ENCODE assay signal across 12 cellular contexts in the genomic region with DNA sequence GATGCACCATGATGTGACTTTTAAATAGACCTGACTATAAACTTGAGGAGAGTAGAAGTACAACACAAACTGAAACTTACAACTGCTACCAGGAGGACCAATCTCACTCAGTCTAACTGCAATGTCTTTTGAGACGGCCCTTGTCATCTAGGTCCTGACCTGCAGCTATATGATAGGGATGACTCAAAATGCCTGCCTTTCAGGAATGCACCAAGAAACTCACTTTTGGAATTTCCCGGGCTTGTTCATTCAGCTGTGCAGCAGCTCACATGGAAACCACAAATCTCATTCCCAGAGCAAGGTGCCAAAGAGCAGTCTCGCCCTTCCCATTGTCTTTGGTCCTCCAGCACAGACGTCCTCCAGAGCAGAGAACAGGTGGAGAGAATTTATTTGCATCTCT.
DNase-seq lines count a peak whose midpoint lies in the region; ATAC-seq and TF ChIP-seq lines count a peak whose summit lies in the region.
"Had no signal": no experiment of that assay in that cellular context is flagged by ENCODE, and none has a peak within 500 bp of the region (broad histone marks: within the 10 kb centered on the region; RNA-seq: fewer than 3 reads in every experiment).

No MANE protein-coding gene starts in this region.

- no peak for ATAC-seq in heart left ventricle
- ATAC-seq in GM19324 (IDR thresholded peaks at IDR 0.05; ENCODE audit: low FRiP score, unreplicated experiment), result no peak
- ATAC-seq: activated naive CD8-positive, alpha-beta T cell treated with anti-CD3 and anti-CD28 coated beads, Interleukin-2, amount 50 U/mL, for 24 hours; stimulated activated memory B cell treated with anti-CD40 and anti-IgM and Interleukin-4, amounts not matched to agents 10 μg/mL and 1 μg/mL and 100 μg/mL, for 72 hours had no signal

- no peak for TF ChIP-seq POLR2A in heart left ventricle (IDR thresholded peaks at IDR 0.05)

- no peaks in the 10 kb centered on the region for H3K36me3 Mint-ChIP-seq in HFFc6 (ENCODE audit: low read depth)
- H3K36me3 Mint-ChIP-seq: stimulated activated memory B cell treated with anti-CD40 and anti-IgM and Interleukin-4, amounts not matched to agents 10 μg/mL and 1 μg/mL and 100 μg/mL, for 72 hours had no signal

- H3K27me3 ChIP-seq in AG04450 (ENCODE audit: control insufficient read depth, insufficient read depth, low read length) (peaks cover 2% of the 10 kb centered on the region), SJCRH30 (no peaks in the 10 kb centered on the region), heart left ventricle (no peaks in the 10 kb centered on the region)
- H3K27me3 ChIP-seq: ovary had no signal

- no peaks in the 10 kb centered on the region for H3K36me3 ChIP-seq in SJCRH30
- H3K36me3 ChIP-seq in heart left ventricle, result no peaks in the 10 kb centered on the region
- H3K36me3 ChIP-seq: ovary had no signal

- no peaks in the 10 kb centered on the region for H3K9me3 Mint-ChIP-seq in HFFc6
- H3K9me3 Mint-ChIP-seq: activated naive CD8-positive, alpha-beta T cell treated with anti-CD3 and anti-CD28 coated beads, Interleukin-2, amount 50 U/mL, for 24 hours; stimulated activated memory B cell treated with anti-CD40 and anti-IgM and Interleukin-4, amounts not matched to agents 10 μg/mL and 1 μg/mL and 100 μg/mL, for 72 hours had no signal

- DNase-seq in AG04450 (ENCODE audit: low read depth, low spot score) (peak; percentile 13), HFFc6 (peak; percentile 16), SJCRH30 (peak; percentile 80 to 85), iPS-NIHi11 (ENCODE audit: low spot score) (peak; percentile 14), heart left ventricle (no peak), GM20000 (ENCODE audit: low spot score) (no peak), activated gamma-delta T cell (lab: John Stamatoyannopoulos, UW) (no peak)
- DNase-seq: activated naive CD8-positive, alpha-beta T cell treated with anti-CD3 and anti-CD28 coated beads, Interleukin-2, amount 50 U/mL, for 24 hours; ovary; RPMI8226 had no signal

- CTCF ChIA-PET in AG04450 (lab: Charles Lee), result no interaction called here

- WGBS in heart left ventricle, 4 donors, result 76 to 89% (median 79%) methylated on average over 4 of the region's 4 CpGs

- H3K27me3 Mint-ChIP-seq in HFFc6 (ENCODE audit: insufficient read depth), result peaks cover 4% of the 10 kb centered on the region; the same call in 1 of the 2 replicates

- no peak for TF ChIP-seq CTCF in AG04450 (IDR thresholded peaks at IDR 0.05; ENCODE audit: low read depth, low read length)
- no peak for TF ChIP-seq CTCF in HFFc6 (IDR thresholded peaks at IDR 0.05)
- TF ChIP-seq CTCF in heart left ventricle (IDR thresholded peaks at IDR 0.05), result no peak
- no peak for TF ChIP-seq CTCF in GM20000 (IDR thresholded peaks at IDR 0.05; ENCODE audit: extremely low read depth, missing control alignments)

- H3K9me3 ChIP-seq in AG04450 (ENCODE audit: control insufficient read depth, insufficient read depth, low read length) (no peaks in the 10 kb centered on the region), SJCRH30 (replicated peaks) (no peaks in the 10 kb centered on the region), heart left ventricle (no peaks in the 10 kb centered on the region)
- H3K9me3 ChIP-seq: ovary had no signal

- H3K27ac ChIP-seq in AG04450 (ENCODE audit: low read depth, low read length) (no peak overlapping the region), SJCRH30 (peak overlapping the region; percentile 46), heart left ventricle (no peak overlapping the region)
- H3K27ac ChIP-seq: ovary had no signal

- no peak overlapping the region for H3K4me3 Mint-ChIP-seq in HFFc6
- H3K4me3 Mint-ChIP-seq: activated naive CD8-positive, alpha-beta T cell treated with anti-CD3 and anti-CD28 coated beads, Interleukin-2, amount 50 U/mL, for 24 hours; stimulated activated memory B cell treated with anti-CD40 and anti-IgM and Interleukin-4, amounts not matched to agents 10 μg/mL and 1 μg/mL and 100 μg/mL, for 72 hours had no signal

- no peak overlapping the region for H3K27ac Mint-ChIP-seq in HFFc6
- H3K27ac Mint-ChIP-seq: activated naive CD8-positive, alpha-beta T cell treated with anti-CD3 and anti-CD28 coated beads, Interleukin-2, amount 50 U/mL, for 24 hours; stimulated activated memory B cell treated with anti-CD40 and anti-IgM and Interleukin-4, amounts not matched to agents 10 μg/mL and 1 μg/mL and 100 μg/mL, for 72 hours had no signal

- H3K4me3 ChIP-seq in AG04450 (ENCODE audit: low read depth, low read length) (no peak overlapping the region), SJCRH30 (peak overlapping the region; percentile 5), heart left ventricle (no peak overlapping the region)
- H3K4me3 ChIP-seq: ovary had no signal

- intact Hi-C loops in heart left ventricle (cut with DNase I), result no loop called here

- H3K4me1 ChIP-seq in SJCRH30 (peaks cover 10% of the 10 kb centered on the region), heart left ventricle (peaks cover 0 to 5% (median 0%) of the 10 kb centered on the region in 12 donors)

- peaks cover 10% of the 10 kb centered on the region for H3K4me1 Mint-ChIP-seq in HFFc6 (ENCODE audit: low read depth)
- H3K4me1 Mint-ChIP-seq: activated naive CD8-positive, alpha-beta T cell treated with anti-CD3 and anti-CD28 coated beads, Interleukin-2, amount 50 U/mL, for 24 hours; stimulated activated memory B cell treated with anti-CD40 and anti-IgM and Interleukin-4, amounts not matched to agents 10 μg/mL and 1 μg/mL and 100 μg/mL, for 72 hours had no signal

- POLR2A ChIA-PET in AG04450 (lab: Yijun Ruan, JAX), result no interaction called here

Comparison
In these comparisons a context has a peak if more than half of its experiments do, and no peak if none do; other contexts are left out.
1. DNase-seq: peak in AG04450 (single experiment), HFFc6 (single experiment), SJCRH30 (2 of 2) and iPS-NIHi11 (single experiment); none in heart left ventricle (0 of 5), GM20000 (single experiment) and activated gamma-delta T cell (single experiment).